18 cellular contexts compared by ENCODE assay signal in genomic region chr9:13090588-13090987, GRCh38.
"Had no signal": no experiment of that assay in that cellular context is flagged by ENCODE, and none has a peak within 500 bp of the region (broad histone marks: within the 10 kb centered on the region; RNA-seq: fewer than 3 reads in every experiment).

No MANE protein-coding gene starts in this region.

- H3K27ac Mint-ChIP-seq: activated naive CD4-positive, alpha-beta T cell treated with anti-CD3 and anti-CD28 coated beads, Interleukin-2, amount 50 U/mL, for 72 hours; activated T-cell treated with anti-CD3 and anti-CD28 coated beads, Interleukin-2, amount 50 U/mL, for 24 hours; activated T-helper 17 cell treated with anti-CD3 and anti-CD28 coated beads, Interleukin-2, amount 50 U/mL, for 72 hours; dendritic cell treated with granulocyte-macrophage colony-stimulating factor and Interleukin-4, amounts not matched to agents 40 ng/mL and 50 ng/mL, for 4 days; naive B cell had no signal

- H3K27me3 Mint-ChIP-seq: activated T-cell treated with anti-CD3 and anti-CD28 coated beads, Interleukin-2, amount 50 U/mL, for 24 hours; activated T-helper 17 cell treated with anti-CD3 and anti-CD28 coated beads, Interleukin-2, amount 50 U/mL, for 72 hours; dendritic cell treated with granulocyte-macrophage colony-stimulating factor and Interleukin-4, amounts not matched to agents 40 ng/mL and 50 ng/mL, for 4 days; naive B cell had no signal

- H3K36me3 ChIP-seq: heart left ventricle, thyroid gland had no signal

- FAIRE-seq: bronchial epithelial cell, islet of Langerhans had no signal

- DNase-seq: activated T-cell treated with anti-CD3 and anti-CD28 coated beads, Interleukin-2, amount 50 U/mL, for 24 hours; effector memory CD4-positive, alpha-beta T cell; heart left ventricle; mesendoderm; naive B cell; occipital lobe; posterior cingulate gyrus; stimulated activated CD4-positive, alpha-beta T cell treated with anti-CD3 and anti-CD28 coated beads, Interleukin-4, amount 100 ng/mL, for 4 hours; stimulated activated naive CD8-positive, alpha-beta T cell treated with anti-CD3 and anti-CD28 coated beads, Interleukin-15, Interleukin-2, amounts not matched to agents 100 U/mL and 50 U/mL, for 24 hours; T-helper 1 cell; thyroid gland had no signal

- ATAC-seq: activated naive CD4-positive, alpha-beta T cell treated with anti-CD3 and anti-CD28 coated beads, Interleukin-2, amount 50 U/mL, for 72 hours; activated T-helper 17 cell treated with anti-CD3 and anti-CD28 coated beads, Interleukin-2, amount 50 U/mL, for 72 hours; esophagus mucosa; heart left ventricle; stimulated activated naive CD8-positive, alpha-beta T cell treated with anti-CD3 and anti-CD28 coated beads, Interleukin-15, Interleukin-2, amounts not matched to agents 100 U/mL and 50 U/mL, for 24 hours had no signal

- H3K9me3 Mint-ChIP-seq: dendritic cell treated with granulocyte-macrophage colony-stimulating factor and Interleukin-4, amounts not matched to agents 40 ng/mL and 50 ng/mL, for 4 days; neural crest cell had no signal

- H3K27ac ChIP-seq: heart left ventricle, thyroid gland had no signal

- H3K4me1 ChIP-seq: thyroid gland had no signal

- H3K27me3 ChIP-seq: heart left ventricle, thyroid gland had no signal

- H3K4me3 Mint-ChIP-seq: activated T-cell treated with anti-CD3 and anti-CD28 coated beads, Interleukin-2, amount 50 U/mL, for 24 hours; activated T-helper 17 cell treated with anti-CD3 and anti-CD28 coated beads, Interleukin-2, amount 50 U/mL, for 72 hours; dendritic cell treated with granulocyte-macrophage colony-stimulating factor and Interleukin-4, amounts not matched to agents 40 ng/mL and 50 ng/mL, for 4 days; naive B cell; neural crest cell had no signal

- H3K4me1 Mint-ChIP-seq: activated T-helper 17 cell treated with anti-CD3 and anti-CD28 coated beads, Interleukin-2, amount 50 U/mL, for 72 hours; naive B cell had no signal

- H3K4me3 ChIP-seq: heart left ventricle, thyroid gland had no signal

- H3K36me3 Mint-ChIP-seq: activated naive CD4-positive, alpha-beta T cell treated with anti-CD3 and anti-CD28 coated beads, Interleukin-2, amount 50 U/mL, for 72 hours; naive B cell had no signal

- H3K9me3 ChIP-seq: thyroid gland had no signal
